8 cellular contexts compared by ENCODE assay signal in genomic region chr19:47745010-47745901, GRCh38. TPM values are rescaled to one million over a fixed set of nuclear protein-coding genes. Genes with fewer than 3 reads are reported as not detected.
A peak's percentile ranks its signal among the peaks of the same experiment; 100 is the strongest.
DNase-seq lines count a peak whose midpoint lies in the region; ATAC-seq and TF ChIP-seq lines count a peak whose summit lies in the region.

Gene NOP53 (plus strand): TSS chr19:47745546. CDS start chr19:47745560, 14 bp downstream.

- H3K4me3 ChIP-seq in DND-41 (ENCODE audit: low read depth in 1 of 2, low read length in 2 of 2) (peak within 1 kb of the TSS; percentile 90 to 91), Loucy (ENCODE audit: low read length, poor library complexity, severe bottlenecking) (peak within 1 kb of the TSS; percentile 95), RWPE2 (ENCODE audit: severe bottlenecking) (peak within 1 kb of the TSS; percentile 90), fibroblast of lung (replicated peaks in 1 of 4; ENCODE audit: control extremely low read depth in 1 of 4, insufficient read depth in 1 of 4, low read depth in 3 of 4, low read length in 4 of 4) (peak within 1 kb of the TSS; percentile 75 to 90 (median 80))

- H3F3A ChIP-seq in Loucy (ENCODE audit: low read depth) = peaks cover 6% of the 10 kb centered on the region; the same call in 1 of the 2 replicates

- H3K36me3 ChIP-seq in DND-41 (ENCODE audit: insufficient read depth, low read length) (peaks cover 36% of the 10 kb centered on the region), Loucy (ENCODE audit: insufficient read depth, low read length) (peaks cover 5% of the 10 kb centered on the region; the same call in 1 of the 2 replicates), RWPE2 (ENCODE audit: low read depth) (peaks cover 64% of the 10 kb centered on the region), fibroblast of lung (ENCODE audit: control insufficient read depth, insufficient read depth, low read length) (peaks cover 17% of the 10 kb centered on the region)

- H3K27ac Mint-ChIP-seq in activated T-helper 17 cell treated with anti-CD3 and anti-CD28 coated beads, Interleukin-2, amount 50 U/mL, for 72 hours = peak within 1 kb of the TSS; percentile 100
- peak within 1 kb of the TSS; percentile 99 to 100 (median 100) for H3K27ac Mint-ChIP-seq in naive thymus-derived CD8-positive, alpha-beta T cell
- H3K27ac Mint-ChIP-seq in stimulated activated naive B cell treated with anti-CD40 and anti-IgM and Interleukin-4, amounts not matched to agents 10 μg/mL and 1 μg/mL and 100 μg/mL, for 72 hours = peak within 1 kb of the TSS; percentile 100

- ATAC-seq in DND-41 (ENCODE audit: insufficient read depth, low read depth) = peak; percentile 87
- ATAC-seq in RWPE2 (ENCODE audit: low read depth) = peak; percentile 65
- peak; percentile 68 for ATAC-seq in activated T-helper 17 cell treated with anti-CD3 and anti-CD28 coated beads, Interleukin-2, amount 50 U/mL, for 72 hours (replicated peaks)
- ATAC-seq in naive thymus-derived CD8-positive, alpha-beta T cell = peak; percentile 81 to 84
- peak; percentile 72 to 75 for ATAC-seq in stimulated activated naive B cell treated with anti-CD40 and anti-IgM and Interleukin-4, amounts not matched to agents 10 μg/mL and 1 μg/mL and 100 μg/mL, for 72 hours (replicated peaks)

- H3K79me2 ChIP-seq in DND-41 (ENCODE audit: insufficient read depth, low read length) = peaks cover 41% of the 10 kb centered on the region
- H3K79me2 ChIP-seq in Loucy (ENCODE audit: insufficient read depth, low read length) = peaks cover 46% of the 10 kb centered on the region
- peaks cover 24% of the 10 kb centered on the region for H3K79me2 ChIP-seq in fibroblast of lung (ENCODE audit: control insufficient read depth, insufficient read depth, low read length)

- peak within 1 kb of the TSS; percentile 100 for H3K4me3 Mint-ChIP-seq in activated T-helper 17 cell treated with anti-CD3 and anti-CD28 coated beads, Interleukin-2, amount 50 U/mL, for 72 hours
- H3K4me3 Mint-ChIP-seq in naive thymus-derived CD8-positive, alpha-beta T cell = peak within 1 kb of the TSS; percentile 97 to 100 (median 99)
- H3K4me3 Mint-ChIP-seq in stimulated activated naive B cell treated with anti-CD40 and anti-IgM and Interleukin-4, amounts not matched to agents 10 μg/mL and 1 μg/mL and 100 μg/mL, for 72 hours = peak within 1 kb of the TSS; percentile 99 to 100

- H3K9ac ChIP-seq in DND-41 (ENCODE audit: low read depth, low read length) = peak within 1 kb of the TSS; percentile 93
- H3K9ac ChIP-seq in Loucy (ENCODE audit: low read depth, low read length, poor library complexity, severe bottlenecking) = peak within 1 kb of the TSS; percentile 76
- H3K9ac ChIP-seq in fibroblast of lung (ENCODE audit: insufficient read depth, low read length) = peak within 1 kb of the TSS; percentile 92

- no peaks in the 10 kb centered on the region for H3K27me3 Mint-ChIP-seq in activated T-helper 17 cell treated with anti-CD3 and anti-CD28 coated beads, Interleukin-2, amount 50 U/mL, for 72 hours
- H3K27me3 Mint-ChIP-seq in naive thymus-derived CD8-positive, alpha-beta T cell = peaks cover 0 to 2% (median 0%) of the 10 kb centered on the region in 5 donors
- H3K27me3 Mint-ChIP-seq in stimulated activated naive B cell treated with anti-CD40 and anti-IgM and Interleukin-4, amounts not matched to agents 10 μg/mL and 1 μg/mL and 100 μg/mL, for 72 hours = no peaks in the 10 kb centered on the region

- H3K4me2 ChIP-seq in DND-41 (ENCODE audit: insufficient read depth, low read length) (peak within 1 kb of the TSS; percentile 79), Loucy (ENCODE audit: low read depth, low read length, poor library complexity, severe bottlenecking) (peak within 1 kb of the TSS; percentile 77), fibroblast of lung (ENCODE audit: extremely low read depth, insufficient read depth, low read length) (peak within 1 kb of the TSS; percentile 83)

- H2AFZ ChIP-seq in DND-41 (ENCODE audit: low read depth, low read length) (peak within 1 kb of the TSS; percentile 96), Loucy (ENCODE audit: low read length) (peak within 1 kb of the TSS; percentile 88), fibroblast of lung (ENCODE audit: low read length) (no peak within 1 kb of the TSS)

- no peak for TF ChIP-seq CTCF in DND-41 (IDR thresholded peaks at IDR 0.05; ENCODE audit: borderline replicate concordance, extremely low read depth, low read length, poor library complexity, severe bottlenecking)
- TF ChIP-seq CTCF in Loucy (conservative IDR thresholded peaks at IDR 0.05; ENCODE audit: low read length) = no peak
- no peak for TF ChIP-seq CTCF in RWPE2 (IDR thresholded peaks at IDR 0.05; ENCODE audit: poor library complexity, severe bottlenecking)
- no peak for TF ChIP-seq CTCF in fibroblast of lung (conservative IDR thresholded peaks at IDR 0.05 in 1 of 2, IDR thresholded peaks at IDR 0.05 in 1 of 2; ENCODE audit: low read depth in 1 of 2, low read length in 2 of 2)

- DNase-seq in DND-41 (peak; percentile 95), GOT3 (lab: John Stamatoyannopoulos, UW) (peak; percentile 85), RWPE2 (ENCODE audit: low spot score) (peak; percentile 87), fibroblast of lung (ENCODE audit: low read depth in 2 of 2) (peak; percentile 92 to 97)
- DNase-seq in naive thymus-derived CD8-positive, alpha-beta T cell = peak; percentile 92 to 99 (median 96)
- DNase-seq in stimulated activated naive B cell treated with anti-CD40 and anti-IgM and Interleukin-4, amounts not matched to agents 10 μg/mL and 1 μg/mL and 100 μg/mL, for 72 hours = peak; percentile 92

- POLR2A ChIA-PET in naive thymus-derived CD8-positive, alpha-beta T cell (lab: Charles Lee) = interaction anchor here (0.5 to 1.7 kb wide), 8 partner anchors 20 to 457 kb away, joined by 3 to 9 read pairs (median 4); partner anchors contain the start of genes KPTN and SELENOW

- no peaks in the 10 kb centered on the region for H3K27me3 ChIP-seq in DND-41 (ENCODE audit: insufficient read depth, low read length, poor library complexity)
- no peaks in the 10 kb centered on the region for H3K27me3 ChIP-seq in Loucy (ENCODE audit: insufficient read depth, low read length, poor library complexity, severe bottlenecking)
- no peaks in the 10 kb centered on the region for H3K27me3 ChIP-seq in RWPE2 (ENCODE audit: insufficient read depth, poor library complexity, severe bottlenecking)
- no peaks in the 10 kb centered on the region for H3K27me3 ChIP-seq in fibroblast of lung (ENCODE audit: control insufficient read depth, insufficient read depth, low read length)

- peaks cover 18% of the 10 kb centered on the region; the same call in 1 of the 2 replicates for H4K20me1 ChIP-seq in DND-41 (ENCODE audit: insufficient read depth, low read length)
- H4K20me1 ChIP-seq in Loucy (ENCODE audit: insufficient read depth, low read length, poor library complexity, severe bottlenecking) = peaks cover 18% of the 10 kb centered on the region
- peaks cover 2% of the 10 kb centered on the region for H4K20me1 ChIP-seq in fibroblast of lung (ENCODE audit: control insufficient read depth, extremely low read depth, insufficient read depth, low read length)

- H3K4me1 ChIP-seq in DND-41 (ENCODE audit: insufficient read depth, low read length) = peaks cover 35% of the 10 kb centered on the region
- peaks cover 39% of the 10 kb centered on the region for H3K4me1 ChIP-seq in Loucy (ENCODE audit: insufficient read depth, low read length, poor library complexity, severe bottlenecking)
- H3K4me1 ChIP-seq in RWPE2 (ENCODE audit: insufficient read depth, poor library complexity, severe bottlenecking) = peaks cover 26% of the 10 kb centered on the region
- H3K4me1 ChIP-seq in fibroblast of lung (ENCODE audit: control insufficient read depth, extremely low read depth, insufficient read depth, low read length) = peaks cover 19% of the 10 kb centered on the region

- peak within 1 kb of the TSS; percentile 99 for H3K27ac ChIP-seq in DND-41 (ENCODE audit: low read length)
- peak within 1 kb of the TSS; percentile 86 for H3K27ac ChIP-seq in RWPE2 (ENCODE audit: poor library complexity, severe bottlenecking)
- peak within 1 kb of the TSS; percentile 93 for H3K27ac ChIP-seq in fibroblast of lung (ENCODE audit: insufficient read depth, low read length)

- H3K9me3 Mint-ChIP-seq in activated T-helper 17 cell treated with anti-CD3 and anti-CD28 coated beads, Interleukin-2, amount 50 U/mL, for 72 hours = no peaks in the 10 kb centered on the region
- H3K9me3 Mint-ChIP-seq in naive thymus-derived CD8-positive, alpha-beta T cell = no peaks in the 10 kb centered on the region
- H3K9me3 Mint-ChIP-seq in stimulated activated naive B cell treated with anti-CD40 and anti-IgM and Interleukin-4, amounts not matched to agents 10 μg/mL and 1 μg/mL and 100 μg/mL, for 72 hours = peaks cover 0 to 4% of the 10 kb centered on the region in 2 donors

- H3K9me2 ChIP-seq in Loucy (replicated peaks; ENCODE audit: low read depth, low read length) = no peaks in the 10 kb centered on the region; the same call in 1 of the 2 replicates

- peaks cover 26% of the 10 kb centered on the region for H3K4me1 Mint-ChIP-seq in activated T-helper 17 cell treated with anti-CD3 and anti-CD28 coated beads, Interleukin-2, amount 50 U/mL, for 72 hours
- H3K4me1 Mint-ChIP-seq in naive thymus-derived CD8-positive, alpha-beta T cell = peaks cover 17 to 54% (median 42%) of the 10 kb centered on the region in 4 donors
- H3K4me1 Mint-ChIP-seq in stimulated activated naive B cell treated with anti-CD40 and anti-IgM and Interleukin-4, amounts not matched to agents 10 μg/mL and 1 μg/mL and 100 μg/mL, for 72 hours = peaks cover 21 to 52% of the 10 kb centered on the region in 2 donors

- H3K36me3 Mint-ChIP-seq in activated T-helper 17 cell treated with anti-CD3 and anti-CD28 coated beads, Interleukin-2, amount 50 U/mL, for 72 hours (ENCODE audit: low read depth) = peaks cover 48% of the 10 kb centered on the region
- H3K36me3 Mint-ChIP-seq in naive thymus-derived CD8-positive, alpha-beta T cell = peaks cover 2 to 33% (median 9%) of the 10 kb centered on the region in 3 donors
- peaks cover 16 to 32% of the 10 kb centered on the region in 2 donors for H3K36me3 Mint-ChIP-seq in stimulated activated naive B cell treated with anti-CD40 and anti-IgM and Interleukin-4, amounts not matched to agents 10 μg/mL and 1 μg/mL and 100 μg/mL, for 72 hours

- no peaks in the 10 kb centered on the region for H3K9me3 ChIP-seq in DND-41 (ENCODE audit: insufficient read depth, low read length, severe bottlenecking)
- H3K9me3 ChIP-seq in Loucy (ENCODE audit: insufficient read depth, low read depth, low read length) = no peaks in the 10 kb centered on the region
- no peaks in the 10 kb centered on the region for H3K9me3 ChIP-seq in RWPE2 (ENCODE audit: severe bottlenecking)
- H3K9me3 ChIP-seq in fibroblast of lung (ENCODE audit: control insufficient read depth, insufficient read depth, low read depth, low read length) = no peaks in the 10 kb centered on the region

RNA-seq across cellular contexts. Expression of gene NOP53, which starts in this region (rescaled TPM):
- total RNA-seq in activated T-helper 17 cell treated with anti-CD3 and anti-CD28 coated beads, Interleukin-2, amount 50 U/mL, for 72 hours = 100 to 1,000 TPM; 274 to 467 TPM
- total RNA-seq in fibroblast of lung = 59.6 and 110 TPM in 2 replicates
- polyA plus RNA-seq in fibroblast of lung = 47.2 and 60.8 TPM in 2 replicates
- polyA plus RNA-seq in fibroblast of lung (2012) = 151 and 182 TPM in 2 replicates
- 18.5 and 20.5 TPM in 2 replicates for polyA minus RNA-seq in fibroblast of lung (ENCODE audit: low replicate concordance)
- 100 to 1,000 TPM; 847 to 882 TPM for total RNA-seq in naive thymus-derived CD8-positive, alpha-beta T cell
- polyA plus RNA-seq in naive thymus-derived CD8-positive, alpha-beta T cell = 100 to 1,000 TPM; 266 to 443 (median 273) TPM

Comparison
In these comparisons a context has a peak if more than half of its experiments do, and no peak if none do; other contexts are left out.
1. Peak in every context shown above with its lines: DNase-seq, ATAC-seq, H3K4me3 ChIP-seq and H3K27ac ChIP-seq.